Comparison of ENCODE assay signal across 1 cellular context in the genomic region with DNA sequence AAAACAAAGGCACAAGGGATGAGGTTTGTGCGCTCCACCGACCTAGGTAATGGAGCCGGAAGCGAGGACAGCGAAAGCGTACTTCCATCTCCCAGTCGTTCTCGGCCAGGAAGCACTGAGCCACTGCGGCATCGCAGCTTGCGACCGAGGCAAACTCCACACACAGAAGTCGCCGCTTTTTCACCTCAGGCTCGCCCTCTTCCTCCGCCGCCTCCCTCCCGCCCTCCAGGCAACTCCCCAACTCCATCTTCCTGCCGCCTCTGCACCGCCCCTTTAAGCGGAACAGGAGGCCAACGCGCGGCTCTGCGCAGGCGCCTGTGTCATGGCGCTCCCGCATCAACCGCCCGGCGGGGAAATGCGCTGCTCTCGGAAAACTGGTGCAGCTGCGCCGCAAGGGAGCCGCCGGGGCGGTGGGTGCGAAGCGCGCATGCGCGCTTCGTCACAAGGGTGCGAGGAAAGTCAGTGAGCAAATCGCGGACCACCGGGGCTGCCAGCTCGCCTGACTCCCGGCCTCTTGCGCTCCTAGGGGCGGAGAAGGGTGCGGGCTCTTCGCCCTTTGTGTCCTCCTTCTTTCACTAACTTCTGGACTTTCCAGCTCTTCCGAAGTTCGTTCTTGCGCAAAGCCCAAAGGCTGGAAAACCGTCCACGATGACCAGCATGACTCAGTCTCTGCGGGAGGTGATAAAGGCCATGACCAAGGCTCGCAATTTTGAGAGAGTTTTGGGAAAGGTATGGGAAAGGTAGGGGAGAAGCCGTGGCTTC.
TF ChIP-seq lines count a peak whose summit lies in the region.

A gene (plus strand): TSS at position 462 of the 762 bp plus-strand sequence. CDS start 187 bp downstream, at position 649.
A gene with protein sequence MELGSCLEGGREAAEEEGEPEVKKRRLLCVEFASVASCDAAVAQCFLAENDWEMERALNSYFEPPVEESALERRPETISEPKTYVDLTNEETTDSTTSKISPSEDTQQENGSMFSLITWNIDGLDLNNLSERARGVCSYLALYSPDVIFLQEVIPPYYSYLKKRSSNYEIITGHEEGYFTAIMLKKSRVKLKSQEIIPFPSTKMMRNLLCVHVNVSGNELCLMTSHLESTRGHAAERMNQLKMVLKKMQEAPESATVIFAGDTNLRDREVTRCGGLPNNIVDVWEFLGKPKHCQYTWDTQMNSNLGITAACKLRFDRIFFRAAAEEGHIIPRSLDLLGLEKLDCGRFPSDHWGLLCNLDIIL (minus strand): TSS at position 284 of the 762 bp plus-strand sequence. CDS start 37 bp downstream, at position 247.

TF ChIP-seq in K562, 482 proteins besides CTCF, POLR2A, EP300 and RAD21 (continued from another document and continues in another):
- TF ChIP-seq, protein P1, sequence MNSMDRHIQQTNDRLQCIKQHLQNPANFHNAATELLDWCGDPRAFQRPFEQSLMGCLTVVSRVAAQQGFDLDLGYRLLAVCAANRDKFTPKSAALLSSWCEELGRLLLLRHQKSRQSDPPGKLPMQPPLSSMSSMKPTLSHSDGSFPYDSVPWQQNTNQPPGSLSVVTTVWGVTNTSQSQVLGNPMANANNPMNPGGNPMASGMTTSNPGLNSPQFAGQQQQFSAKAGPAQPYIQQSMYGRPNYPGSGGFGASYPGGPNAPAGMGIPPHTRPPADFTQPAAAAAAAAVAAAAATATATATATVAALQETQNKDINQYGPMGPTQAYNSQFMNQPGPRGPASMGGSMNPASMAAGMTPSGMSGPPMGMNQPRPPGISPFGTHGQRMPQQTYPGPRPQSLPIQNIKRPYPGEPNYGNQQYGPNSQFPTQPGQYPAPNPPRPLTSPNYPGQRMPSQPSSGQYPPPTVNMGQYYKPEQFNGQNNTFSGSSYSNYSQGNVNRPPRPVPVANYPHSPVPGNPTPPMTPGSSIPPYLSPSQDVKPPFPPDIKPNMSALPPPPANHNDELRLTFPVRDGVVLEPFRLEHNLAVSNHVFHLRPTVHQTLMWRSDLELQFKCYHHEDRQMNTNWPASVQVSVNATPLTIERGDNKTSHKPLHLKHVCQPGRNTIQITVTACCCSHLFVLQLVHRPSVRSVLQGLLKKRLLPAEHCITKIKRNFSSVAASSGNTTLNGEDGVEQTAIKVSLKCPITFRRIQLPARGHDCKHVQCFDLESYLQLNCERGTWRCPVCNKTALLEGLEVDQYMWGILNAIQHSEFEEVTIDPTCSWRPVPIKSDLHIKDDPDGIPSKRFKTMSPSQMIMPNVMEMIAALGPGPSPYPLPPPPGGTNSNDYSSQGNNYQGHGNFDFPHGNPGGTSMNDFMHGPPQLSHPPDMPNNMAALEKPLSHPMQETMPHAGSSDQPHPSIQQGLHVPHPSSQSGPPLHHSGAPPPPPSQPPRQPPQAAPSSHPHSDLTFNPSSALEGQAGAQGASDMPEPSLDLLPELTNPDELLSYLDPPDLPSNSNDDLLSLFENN (IDR thresholded peaks at IDR 0.05; ENCODE audit: low read depth in 2 of 2, low read length in 2 of 2) = peak in 1 of 2 experiments; percentile 62; a peak in 1 of 4 replicates
- TF ChIP-seq ELF4 (CRISPR knock-in tag; IDR thresholded peaks at IDR 0.05) (no peak), CCAR2 (IDR thresholded peaks at IDR 0.05; ENCODE audit: low read depth, low read length) (no peak), BRCA1 (IDR thresholded peaks at IDR 0.05) (no peak), BRCA1 (CRISPR knock-in tag; IDR thresholded peaks at IDR 0.05) (no peak), ZNF830 (CRISPR knock-in tag; IDR thresholded peaks at IDR 0.05) (peak; percentile 94; the same call in 1 of the 2 replicates), SNRNP70 (optimal IDR thresholded peaks at IDR 0.05; ENCODE audit: low read depth, low read length) (no peak), TEAD2 (tag; IDR thresholded peaks at IDR 0.05) (no peak), TCF7 (IDR thresholded peaks at IDR 0.05; ENCODE audit: borderline replicate concordance) (peak; percentile 34; the same call in 1 of the 2 replicates), JUND (IDR thresholded peaks at IDR 0.05; ENCODE audit: borderline replicate concordance, low read depth, low read length) (peak; percentile 73), JUND (tag; IDR thresholded peaks at IDR 0.05; ENCODE audit: borderline replicate concordance, low read depth, low read length) (peak; percentile 70; the same call in 2 of the 3 replicates), MIER1 (IDR thresholded peaks at IDR 0.05; ENCODE audit: low read depth) (no peak), MTA3 (IDR thresholded peaks at IDR 0.05; ENCODE audit: borderline replicate concordance) (peak; percentile 61; the same call in 1 of the 2 replicates), ZNF174 (CRISPR knock-in tag; IDR thresholded peaks at IDR 0.05) (no peak), YY1 (IDR thresholded peaks at IDR 0.05; ENCODE audit: borderline replicate concordance in 1 of 3, control insufficient read depth in 1 of 3, extremely low read depth in 1 of 3, insufficient read depth in 3 of 3, insufficient read length in 1 of 3, insufficient replicate concordance in 2 of 3, low read depth in 1 of 3, low read length in 2 of 3) (peak; percentile 24 to 91 (median 86)), BMI1 (IDR thresholded peaks at IDR 0.05; ENCODE audit: low read length) (no peak), CHD2 (IDR thresholded peaks at IDR 0.05; ENCODE audit: low read depth, low read length) (peak; percentile 18; the same call in 1 of the 2 replicates), MAFK (IDR thresholded peaks at IDR 0.05; ENCODE audit: low read length) (peak; percentile 47; the same call in 1 of the 2 replicates), RFX1 (IDR thresholded peaks at IDR 0.05) (no peak), ZNF282 (CRISPR knock-in tag; IDR thresholded peaks at IDR 0.05) (no peak), JUNB (CRISPR knock-in tag; conservative IDR thresholded peaks at IDR 0.05) (no peak), NFE2 (IDR thresholded peaks at IDR 0.05; ENCODE audit: low read depth) (peak; percentile 58), RUNX1 (IDR thresholded peaks at IDR 0.05; ENCODE audit: low read depth) (peak; percentile 48; the same call in 1 of the 2 replicates), ZNF146 (CRISPR knock-in tag; IDR thresholded peaks at IDR 0.05; ENCODE audit: unreplicated experiment) (no peak), MTA2 (IDR thresholded peaks at IDR 0.05; ENCODE audit: low read depth) (no peak), PCBP2 (IDR thresholded peaks at IDR 0.05; ENCODE audit: low read depth, low read length, poor library complexity, severe bottlenecking) (no peak)
- TF ChIP-seq, protein P2, sequence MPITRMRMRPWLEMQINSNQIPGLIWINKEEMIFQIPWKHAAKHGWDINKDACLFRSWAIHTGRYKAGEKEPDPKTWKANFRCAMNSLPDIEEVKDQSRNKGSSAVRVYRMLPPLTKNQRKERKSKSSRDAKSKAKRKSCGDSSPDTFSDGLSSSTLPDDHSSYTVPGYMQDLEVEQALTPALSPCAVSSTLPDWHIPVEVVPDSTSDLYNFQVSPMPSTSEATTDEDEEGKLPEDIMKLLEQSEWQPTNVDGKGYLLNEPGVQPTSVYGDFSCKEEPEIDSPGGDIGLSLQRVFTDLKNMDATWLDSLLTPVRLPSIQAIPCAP (CRISPR knock-in tag; IDR thresholded peaks at IDR 0.05; ENCODE audit: borderline replicate concordance) = no peak
- TF ChIP-seq, protein P3, sequence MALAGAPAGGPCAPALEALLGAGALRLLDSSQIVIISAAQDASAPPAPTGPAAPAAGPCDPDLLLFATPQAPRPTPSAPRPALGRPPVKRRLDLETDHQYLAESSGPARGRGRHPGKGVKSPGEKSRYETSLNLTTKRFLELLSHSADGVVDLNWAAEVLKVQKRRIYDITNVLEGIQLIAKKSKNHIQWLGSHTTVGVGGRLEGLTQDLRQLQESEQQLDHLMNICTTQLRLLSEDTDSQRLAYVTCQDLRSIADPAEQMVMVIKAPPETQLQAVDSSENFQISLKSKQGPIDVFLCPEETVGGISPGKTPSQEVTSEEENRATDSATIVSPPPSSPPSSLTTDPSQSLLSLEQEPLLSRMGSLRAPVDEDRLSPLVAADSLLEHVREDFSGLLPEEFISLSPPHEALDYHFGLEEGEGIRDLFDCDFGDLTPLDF (CRISPR knock-in tag; IDR thresholded peaks at IDR 0.05) = no peak; the same call in 1 of the 2 replicates
- TF ChIP-seq, protein P4, sequence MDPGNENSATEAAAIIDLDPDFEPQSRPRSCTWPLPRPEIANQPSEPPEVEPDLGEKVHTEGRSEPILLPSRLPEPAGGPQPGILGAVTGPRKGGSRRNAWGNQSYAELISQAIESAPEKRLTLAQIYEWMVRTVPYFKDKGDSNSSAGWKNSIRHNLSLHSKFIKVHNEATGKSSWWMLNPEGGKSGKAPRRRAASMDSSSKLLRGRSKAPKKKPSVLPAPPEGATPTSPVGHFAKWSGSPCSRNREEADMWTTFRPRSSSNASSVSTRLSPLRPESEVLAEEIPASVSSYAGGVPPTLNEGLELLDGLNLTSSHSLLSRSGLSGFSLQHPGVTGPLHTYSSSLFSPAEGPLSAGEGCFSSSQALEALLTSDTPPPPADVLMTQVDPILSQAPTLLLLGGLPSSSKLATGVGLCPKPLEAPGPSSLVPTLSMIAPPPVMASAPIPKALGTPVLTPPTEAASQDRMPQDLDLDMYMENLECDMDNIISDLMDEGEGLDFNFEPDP (CRISPR knock-in tag; IDR thresholded peaks at IDR 0.05) = no peak; the same call in 1 of the 2 replicates
- TF ChIP-seq, protein P5, sequence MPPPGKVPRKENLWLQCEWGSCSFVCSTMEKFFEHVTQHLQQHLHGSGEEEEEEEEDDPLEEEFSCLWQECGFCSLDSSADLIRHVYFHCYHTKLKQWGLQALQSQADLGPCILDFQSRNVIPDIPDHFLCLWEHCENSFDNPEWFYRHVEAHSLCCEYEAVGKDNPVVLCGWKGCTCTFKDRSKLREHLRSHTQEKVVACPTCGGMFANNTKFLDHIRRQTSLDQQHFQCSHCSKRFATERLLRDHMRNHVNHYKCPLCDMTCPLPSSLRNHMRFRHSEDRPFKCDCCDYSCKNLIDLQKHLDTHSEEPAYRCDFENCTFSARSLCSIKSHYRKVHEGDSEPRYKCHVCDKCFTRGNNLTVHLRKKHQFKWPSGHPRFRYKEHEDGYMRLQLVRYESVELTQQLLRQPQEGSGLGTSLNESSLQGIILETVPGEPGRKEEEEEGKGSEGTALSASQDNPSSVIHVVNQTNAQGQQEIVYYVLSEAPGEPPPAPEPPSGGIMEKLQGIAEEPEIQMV (tag; conservative IDR thresholded peaks at IDR 0.05; ENCODE audit: low read depth) = 0 out of 2 replicates have a peak, but pooled peaks have one; percentile 15
- TF ChIP-seq, protein P6, sequence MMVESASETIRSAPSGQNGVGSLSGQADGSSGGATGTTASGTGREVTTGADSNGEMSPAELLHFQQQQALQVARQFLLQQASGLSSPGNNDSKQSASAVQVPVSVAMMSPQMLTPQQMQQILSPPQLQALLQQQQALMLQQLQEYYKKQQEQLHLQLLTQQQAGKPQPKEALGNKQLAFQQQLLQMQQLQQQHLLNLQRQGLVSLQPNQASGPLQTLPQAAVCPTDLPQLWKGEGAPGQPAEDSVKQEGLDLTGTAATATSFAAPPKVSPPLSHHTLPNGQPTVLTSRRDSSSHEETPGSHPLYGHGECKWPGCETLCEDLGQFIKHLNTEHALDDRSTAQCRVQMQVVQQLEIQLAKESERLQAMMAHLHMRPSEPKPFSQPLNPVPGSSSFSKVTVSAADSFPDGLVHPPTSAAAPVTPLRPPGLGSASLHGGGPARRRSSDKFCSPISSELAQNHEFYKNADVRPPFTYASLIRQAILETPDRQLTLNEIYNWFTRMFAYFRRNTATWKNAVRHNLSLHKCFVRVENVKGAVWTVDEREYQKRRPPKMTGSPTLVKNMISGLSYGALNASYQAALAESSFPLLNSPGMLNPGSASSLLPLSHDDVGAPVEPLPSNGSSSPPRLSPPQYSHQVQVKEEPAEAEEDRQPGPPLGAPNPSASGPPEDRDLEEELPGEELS (CRISPR knock-in tag; IDR thresholded peaks at IDR 0.05; ENCODE audit: borderline replicate concordance) = no peak
